ENCODE assay signal across 8 cellular contexts in genomic region chr17:76104140-76104895, GRCh38. TPM values are rescaled to one million over a fixed set of nuclear protein-coding genes. Genes with fewer than 3 reads are reported as not detected.
DNase-seq lines count a peak whose midpoint lies in the region; ATAC-seq lines count a peak whose summit lies in the region.

No MANE protein-coding gene starts in this region.

- DNase-seq in Jurkat, Clone E6-1 (ENCODE audit: low read depth, low spot score): no peak
- no peak for DNase-seq in caudate nucleus (lab: John Stamatoyannopoulos, UW)
- DNase-seq in activated gamma-delta T cell (lab: John Stamatoyannopoulos, UW): no peak
- no peak for DNase-seq in stimulated activated CD4-positive, alpha-beta T cell treated with anti-CD3 and anti-CD28 coated beads, Interleukin-12 subunit alpha, Interleukin-12 subunit beta, amount 100 ng/mL, for 4 hours
- no peak for DNase-seq in NCI-H345 (lab: John Stamatoyannopoulos, UW)

- H3K4me3 ChIP-seq in ACC112 (ENCODE audit: low read depth, low read length): peak overlapping the region; percentile 92
- peak overlapping the region; percentile 92 for H3K4me3 ChIP-seq in Jurkat, Clone E6-1 (ENCODE audit: low read length)
- peak overlapping the region; percentile 88 to 91 for H3K4me3 ChIP-seq in muscle layer of duodenum (ENCODE audit: low read depth in 1 of 2, low read length in 2 of 2)

- no peak overlapping the region; the same call in 1 of the 2 replicates for H3K27ac ChIP-seq in ACC112 (ENCODE audit: low read depth, low read length)
- peak overlapping the region; percentile 89 for H3K27ac ChIP-seq in caudate nucleus (ENCODE audit: low read depth, low read length)
- peak overlapping the region; percentile 53 for H3K27ac ChIP-seq in muscle layer of duodenum (ENCODE audit: low read length)

- H3K9me3 ChIP-seq in muscle layer of duodenum (ENCODE audit: control insufficient read depth in 1 of 2, low read length in 2 of 2): no peaks in the 10 kb centered on the region

- peak overlapping the region; percentile 78 for H2AFZ ChIP-seq in ACC112 (ENCODE audit: low read length, unreplicated experiment)

- peaks cover 17% of the 10 kb centered on the region for H3K79me2 ChIP-seq in ACC112 (ENCODE audit: control insufficient read depth, insufficient read depth, low read length, unreplicated experiment)

- no peak for ATAC-seq in GM18498 (IDR thresholded peaks at IDR 0.05; ENCODE audit: unreplicated experiment)

- H3K27me3 ChIP-seq in ACC112 (ENCODE audit: insufficient read depth, low read length) (no peaks in the 10 kb centered on the region), muscle layer of duodenum (ENCODE audit: low read depth, low read length) (no peaks in the 10 kb centered on the region)

- no peaks in the 10 kb centered on the region for H3K4me1 ChIP-seq in ACC112 (ENCODE audit: control insufficient read depth, insufficient read depth, low read length, unreplicated experiment)
- H3K4me1 ChIP-seq in muscle layer of duodenum (ENCODE audit: control insufficient read depth in 1 of 2, insufficient read depth in 2 of 2, low read length in 2 of 2): peaks cover 3 to 20% of the 10 kb centered on the region in 2 donors

- peaks cover 11% of the 10 kb centered on the region; the same call in 1 of the 2 replicates for H3K36me3 ChIP-seq in ACC112 (ENCODE audit: insufficient read depth, low read length)
- H3K36me3 ChIP-seq in muscle layer of duodenum (ENCODE audit: control insufficient read depth in 1 of 2, insufficient read depth in 2 of 2, low read length in 2 of 2): peaks cover 17% of the 10 kb centered on the region in 2 donors

RNA-seq across cellular contexts. Expression of gene EXOC7, which starts 0.7 kb away (rescaled TPM):
- polyA plus RNA-seq in Jurkat, Clone E6-1 (2012; ENCODE audit: insufficient read depth, insufficient read length): 95.7 TPM

RNA-seq across cellular contexts. Expression of gene ZACN, which starts 25.3 kb away (rescaled TPM):
- polyA plus RNA-seq in Jurkat, Clone E6-1 (2012; ENCODE audit: insufficient read depth, insufficient read length): 11.5 TPM

RNA-seq across cellular contexts. Expression of gene GALR2, which starts 29.7 kb away (rescaled TPM):
- not detected for polyA plus RNA-seq in Jurkat, Clone E6-1 (2012; ENCODE audit: insufficient read depth, insufficient read length)

RNA-seq across cellular contexts. Expression of gene SRP68, which starts 32.0 kb away (rescaled TPM):
- 134 TPM for polyA plus RNA-seq in Jurkat, Clone E6-1 (2012; ENCODE audit: insufficient read depth, insufficient read length)

RNA-seq across cellular contexts. Expression of gene FOXJ1, which starts 36.7 kb away (rescaled TPM):
- polyA plus RNA-seq in Jurkat, Clone E6-1 (2012; ENCODE audit: insufficient read depth, insufficient read length): not detected
